In genomic region chr4:77104405-77105292, GRCh38 we compare ENCODE assay signal across 9 cellular contexts. TPM values are rescaled to one million over a fixed set of nuclear protein-coding genes. Genes with fewer than 3 reads are reported as not detected.
DNase-seq lines count a peak whose midpoint lies in the region; ATAC-seq and TF ChIP-seq lines count a peak whose summit lies in the region.
"Had no signal": no experiment of that assay in that cellular context is flagged by ENCODE, and none has a peak within 500 bp of the region (broad histone marks: within the 10 kb centered on the region; RNA-seq: fewer than 3 reads in every experiment).

No MANE protein-coding gene starts in this region.

- H3K27me3 ChIP-seq in RWPE2 (ENCODE audit: insufficient read depth, poor library complexity, severe bottlenecking) (no peaks in the 10 kb centered on the region), stomach (no peaks in the 10 kb centered on the region)
- H3K27me3 ChIP-seq: MG63 had no signal

- intact Hi-C loops in left cardiac atrium (cut with DNase I) (no loop called here), stomach (cut with DNase I; ENCODE audit: low total_unique reads) (no loop called here)

- peak; percentile 94 for ATAC-seq in RWPE2 (ENCODE audit: low read depth)
- ATAC-seq in left cardiac atrium, result peak; percentile 66 to 77
- ATAC-seq in HG03565 (IDR thresholded peaks at IDR 0.05; ENCODE audit: unreplicated experiment), result no peak
- ATAC-seq in HG02885 (IDR thresholded peaks at IDR 0.05; ENCODE audit: poor library complexity, unreplicated experiment), result no peak

- H3K36me3 ChIP-seq in RWPE2 (ENCODE audit: low read depth) (no peaks in the 10 kb centered on the region), stomach (no peaks in the 10 kb centered on the region)
- H3K36me3 ChIP-seq: MG63 had no signal

- H3K9me3 ChIP-seq in RWPE2 (ENCODE audit: severe bottlenecking), result no peaks in the 10 kb centered on the region
- no peaks in the 10 kb centered on the region for H3K9me3 ChIP-seq in stomach
- H3K9me3 ChIP-seq: MG63 had no signal

- no peak overlapping the region for H3K4me3 ChIP-seq in RWPE2 (ENCODE audit: severe bottlenecking)
- H3K4me3 ChIP-seq in stomach, result no peak overlapping the region
- H3K4me3 ChIP-seq: MG63 had no signal

- TF ChIP-seq CTCF in RWPE2 (IDR thresholded peaks at IDR 0.05; ENCODE audit: poor library complexity, severe bottlenecking), result no peak
- no peak for TF ChIP-seq CTCF in stomach (IDR thresholded peaks at IDR 0.05)

- no peak for TF ChIP-seq EP300 in stomach (IDR thresholded peaks at IDR 0.05)

- 22 to 29% (median 26%) methylated on average over 6 of the region's 6 CpGs for WGBS in stomach, 5 donors

- DNase-seq in KBM-7, result peak; percentile 59
- peak; percentile 75 for DNase-seq in RWPE2 (ENCODE audit: low spot score)
- peak; percentile 63 for DNase-seq in left cardiac atrium
- DNase-seq in stomach, result peak; percentile 74
- DNase-seq in activated T-cell treated with anti-CD3 and anti-CD28 coated beads for 4 hours, result no peak
- no peak for DNase-seq in T1000 (lab: John Stamatoyannopoulos, UW)
- DNase-seq: MG63 had no signal

- peak overlapping the region; percentile 50 for H3K27ac ChIP-seq in RWPE2 (ENCODE audit: poor library complexity, severe bottlenecking)
- peak overlapping the region in 4 of 5 donors; percentile 10 to 58 (median 37) for H3K27ac ChIP-seq in stomach

- no peak for TF ChIP-seq POLR2A in stomach (IDR thresholded peaks at IDR 0.05)

- peaks cover 14% of the 10 kb centered on the region for H3K4me1 ChIP-seq in RWPE2 (ENCODE audit: insufficient read depth, poor library complexity, severe bottlenecking)
- H3K4me1 ChIP-seq in stomach, result peaks cover 12 to 20% (median 14%) of the 10 kb centered on the region in 4 donors

- in situ Hi-C loops in KBM-7 (cut with MboI; ENCODE audit: low pct_unique_long_range_greater_than_20kb, low sequenced_read_pairs), result no loop called here

RNA-seq across cellular contexts. Expression of gene CCNI, which starts 28.9 kb away (rescaled TPM):
- total RNA-seq in left cardiac atrium (100 to 1,000 TPM; 255 to 307 TPM), stomach (100 to 1,000 TPM in 4 of 5 donors, 10 to 100 TPM in 1; 43.4 to 203 (median 121) TPM)
- 100 to 1,000 TPM; 133 to 278 (median 155) TPM for polyA plus RNA-seq in stomach

RNA-seq across cellular contexts. Expression of gene CCNG2, which starts 52.4 kb away (rescaled TPM):
- total RNA-seq in left cardiac atrium (10 to 100 TPM in 1 of 2 donors, 1 to 10 TPM in 1; 7.7 to 18.6 TPM), stomach (10 to 100 TPM in 4 of 5 donors, 1 to 10 TPM in 1; 1.2 to 62.8 (median 27.7) TPM)
- 10 to 100 TPM; 12.0 to 14.1 (median 12.7) TPM for polyA plus RNA-seq in stomach

Comparison
In these comparisons a context has a peak if more than half of its experiments do, and no peak if none do; other contexts are left out.
1. DNase-seq: peak in KBM-7 (single experiment), RWPE2 (single experiment), left cardiac atrium (single experiment) and stomach (single experiment); none in activated T-cell treated with anti-CD3 and anti-CD28 coated beads for 4 hours (single experiment) and T1000 (single experiment).
2. ATAC-seq: peak in RWPE2 (single experiment) and left cardiac atrium (2 of 2); none in HG03565 (single experiment) and HG02885 (single experiment).